In genomic region chr1:160987359-160988062, GRCh38 we compare ENCODE assay signal across 21 cellular contexts. TPM values are rescaled to one million over a fixed set of nuclear protein-coding genes. Genes with fewer than 3 reads are reported as not detected.
A peak's percentile ranks its signal among the peaks of the same experiment; 100 is the strongest.
DNase-seq lines count a peak whose midpoint lies in the region; ATAC-seq and TF ChIP-seq lines count a peak whose summit lies in the region.
"Had no signal": no experiment of that assay in that cellular context is flagged by ENCODE, and none has a peak within 500 bp of the region (broad histone marks: within the 10 kb centered on the region; RNA-seq: fewer than 3 reads in every experiment).

No MANE protein-coding gene starts in this region.

- peaks cover 4% of the 10 kb centered on the region for H3K9me3 ChIP-seq in H9 (ENCODE audit: control insufficient read depth, low read depth, low read length)
- H3K9me3 ChIP-seq in iPS-18a (ENCODE audit: control insufficient read depth, low read depth, low read length): no peaks in the 10 kb centered on the region
- H3K9me3 ChIP-seq: SJSA1 had no signal

- no peak overlapping the region for H3K56ac ChIP-seq in H9 (ENCODE audit: insufficient read length, low read depth, low read length)

- H3K36me3 Mint-ChIP-seq in H9 (ENCODE audit: insufficient read depth in 1 of 3, low read depth in 3 of 3): peaks cover 6 to 15% (median 15%) of the 10 kb centered on the region in 3 experiments
- H3K36me3 Mint-ChIP-seq: CD8-positive, alpha-beta T cell had no signal

- no peaks in the 10 kb centered on the region; the same call in 1 of the 2 replicates for H3K27me3 Mint-ChIP-seq in H9 (ENCODE audit: low read depth)

- H3K27ac Mint-ChIP-seq in H9: peak overlapping the region; percentile 92 to 96 (median 93)
- H3K27ac Mint-ChIP-seq: CD8-positive, alpha-beta T cell had no signal

- H2BK120ac ChIP-seq in H9 (ENCODE audit: low read depth, low read length, poor library complexity, severe bottlenecking): no peak overlapping the region

- H2AFZ ChIP-seq in H9 (ENCODE audit: low read length): no peak overlapping the region

- no peak overlapping the region for H4K8ac ChIP-seq in H9 (replicated peaks; ENCODE audit: insufficient read length, low read depth, low read length)

- H3K4me1 Mint-ChIP-seq in H9: peaks cover 46 to 56% of the 10 kb centered on the region in 2 experiments

- H3K27me3 ChIP-seq in H9 (ENCODE audit: insufficient read depth, low read length) (no peaks in the 10 kb centered on the region), iPS-18a (ENCODE audit: control insufficient read depth, insufficient read depth, low read length) (no peaks in the 10 kb centered on the region)
- H3K27me3 ChIP-seq: Peyer's patch, SJSA1 had no signal

- no peak for TF ChIP-seq CTCF in H9 (conservative IDR thresholded peaks at IDR 0.05)
- TF ChIP-seq CTCF in VCaP (conservative IDR thresholded peaks at IDR 0.05): no peak

- no peak overlapping the region for H3K23ac ChIP-seq in H9 (ENCODE audit: insufficient read length, low read depth, low read length)

- H3K36me3 ChIP-seq in iPS-18a (ENCODE audit: control insufficient read depth, low read depth, low read length): no peaks in the 10 kb centered on the region
- H3K36me3 ChIP-seq: BLaER1, HAP-1, Peyer's patch, SJSA1 had no signal

- intact Hi-C loops in posterior vena cava (cut with DNase I): no loop called here

- peak overlapping the region; percentile 69 for H3K27ac ChIP-seq in H9 (ENCODE audit: insufficient read length, low read depth, low read length)
- H3K27ac ChIP-seq in VCaP: peak overlapping the region; percentile 21
- peak overlapping the region; percentile 70 for H3K27ac ChIP-seq in iPS-18a (ENCODE audit: low read length)
- H3K27ac ChIP-seq: BLaER1, Peyer's patch, SJSA1 had no signal

- H4K5ac ChIP-seq in H9 (ENCODE audit: insufficient read length, low read depth, low read length): no peak overlapping the region

- H3K9ac ChIP-seq in H9 (ENCODE audit: extremely low read depth, insufficient read length, low read length) (no peak overlapping the region), iPS-18a (ENCODE audit: low read length) (peak overlapping the region; percentile 19)
- H3K9ac ChIP-seq: BLaER1 had no signal

- no peak overlapping the region for H3K4ac ChIP-seq in H9 (ENCODE audit: low read depth, low read length)

- H3K23me2 ChIP-seq in H9 (ENCODE audit: insufficient read length, low read depth, low read length, poor library complexity, severe bottlenecking): no peaks in the 10 kb centered on the region

- H3K18ac ChIP-seq in H9 (ENCODE audit: insufficient read length, low read depth, low read length): no peak overlapping the region

- no peaks in the 10 kb centered on the region for H3K79me2 ChIP-seq in H9 (ENCODE audit: insufficient read depth, low read length)

- H3K4me1 ChIP-seq in H9 (ENCODE audit: insufficient read depth, low read length) (peaks cover 3% of the 10 kb centered on the region; the same call in 1 of the 2 replicates), iPS-18a (ENCODE audit: control insufficient read depth, low read depth, low read length) (peaks cover 32% of the 10 kb centered on the region)
- H3K4me1 ChIP-seq: BLaER1, Peyer's patch had no signal

- peak overlapping the region; percentile 27 for H3K4me3 ChIP-seq in iPS-18a (ENCODE audit: low read length)
- H3K4me3 ChIP-seq: BLaER1, HAP-1, Peyer's patch, SJSA1 had no signal

- peak; percentile 61 for DNase-seq in H9
- DNase-seq in posterior vena cava (ENCODE audit: low spot score): peak; percentile 1
- no peak for DNase-seq in medulla oblongata (ENCODE audit: extremely low spot score)
- no peak for DNase-seq in NCI-H146 (lab: John Stamatoyannopoulos, UW)
- DNase-seq: CD8-positive, alpha-beta T cell; DMS53; EL; KG1; NCI-H1436; NCI-H2029; NCI-H446; NCI-H526 treated with DMSO at 0.1 percent for 48 hours; Peyer's patch had no signal

- H3K4me3 Mint-ChIP-seq in H9: peak overlapping the region; percentile 32 to 45; a peak in 4 of 5 replicates
- H3K4me3 Mint-ChIP-seq: CD8-positive, alpha-beta T cell had no signal

- H2BK12ac ChIP-seq in H9 (ENCODE audit: insufficient read length, low read depth, low read length): no peak overlapping the region

- H4K20me1 ChIP-seq in H9 (ENCODE audit: control insufficient read depth, insufficient read depth, insufficient read length): no peaks in the 10 kb centered on the region
- H4K20me1 ChIP-seq: BLaER1 had no signal

- no peak overlapping the region for H3K14ac ChIP-seq in H9 (ENCODE audit: insufficient read depth, low read length)

- H4K91ac ChIP-seq in H9 (ENCODE audit: insufficient read length, low read depth, low read length): no peak overlapping the region

- ATAC-seq in HG02885 (IDR thresholded peaks at IDR 0.05; ENCODE audit: poor library complexity, unreplicated experiment): no peak
- ATAC-seq: CD8-positive, alpha-beta T cell; HepG2 had no signal

- WGBS in H9 (ENCODE audit: extremely low coverage, insufficient read length, low lambda C conversion rate): no CpG with 5 or more reads among the region's 8 CpGs

- H3K79me1 ChIP-seq in H9 (ENCODE audit: insufficient read depth, low read depth, low read length, poor library complexity, severe bottlenecking): no peaks in the 10 kb centered on the region

- H2AK5ac ChIP-seq in H9 (ENCODE audit: insufficient read length, low read length): no peak overlapping the region

- H3K4me2 ChIP-seq in H9 (ENCODE audit: insufficient read depth, insufficient read length, low read length): peak overlapping the region; percentile 39
- H3K4me2 ChIP-seq: BLaER1 had no signal

- no peak overlapping the region for H2BK5ac ChIP-seq in H9 (ENCODE audit: insufficient read length, low read length)

- no peak overlapping the region for H2BK20ac ChIP-seq in H9 (ENCODE audit: low read depth, low read length, poor library complexity, severe bottlenecking)

- no peak overlapping the region for H2BK15ac ChIP-seq in H9 (ENCODE audit: low read depth, low read length)

- no peak overlapping the region for H3T11ph ChIP-seq in H9 (ENCODE audit: low read length)

- H3K9me3 Mint-ChIP-seq in H9: peaks cover 9 to 16% of the 10 kb centered on the region in 2 experiments
- H3K9me3 Mint-ChIP-seq: CD8-positive, alpha-beta T cell had no signal

RNA-seq across cellular contexts. Expression of gene ITLN2, which starts 32.9 kb away (rescaled TPM):
- 2.4 and 2.9 TPM in 2 replicates for total RNA-seq in H9 (2021)
- not detected for total RNA-seq in posterior vena cava
- total RNA-seq: A673; CD8-positive, alpha-beta T cell; HepG2; SJSA1 had no signal

RNA-seq across cellular contexts. Expression of gene F11R, which starts 33.4 kb away (rescaled TPM):
- 159 and 174 TPM in 2 replicates for total RNA-seq in H9 (2021)
- total RNA-seq in posterior vena cava: 10 to 100 TPM; 16.0 to 17.3 TPM

RNA-seq across cellular contexts. Expression of gene TSTD1, which starts 51.3 kb away (rescaled TPM):
- 73.7 and 77.0 TPM in 2 replicates for total RNA-seq in H9 (2021)
- 10 to 100 TPM in 1 of 2 donors, 1 to 10 TPM in 1; 4.5 to 12.5 TPM for total RNA-seq in posterior vena cava

RNA-seq across cellular contexts. Expression of gene USF1, which starts 58.3 kb away (rescaled TPM):
- total RNA-seq in H9 (2021) (58.6 and 59.2 TPM in 2 replicates), posterior vena cava (10 to 100 TPM; 33.5 to 40.0 TPM)

Comparison
In these comparisons a context has a peak if more than half of its experiments do, and no peak if none do; other contexts are left out.
1. DNase-seq: peak in H9 (single experiment) and posterior vena cava (single experiment); none in medulla oblongata (single experiment) and NCI-H146 (single experiment).
2. Peak in every context shown above with its lines, with median percentiles within 50 percentile points of each other: H3K27ac ChIP-seq.